Comparison of ENCODE assay signal across 9 cellular contexts in the genomic region with DNA sequence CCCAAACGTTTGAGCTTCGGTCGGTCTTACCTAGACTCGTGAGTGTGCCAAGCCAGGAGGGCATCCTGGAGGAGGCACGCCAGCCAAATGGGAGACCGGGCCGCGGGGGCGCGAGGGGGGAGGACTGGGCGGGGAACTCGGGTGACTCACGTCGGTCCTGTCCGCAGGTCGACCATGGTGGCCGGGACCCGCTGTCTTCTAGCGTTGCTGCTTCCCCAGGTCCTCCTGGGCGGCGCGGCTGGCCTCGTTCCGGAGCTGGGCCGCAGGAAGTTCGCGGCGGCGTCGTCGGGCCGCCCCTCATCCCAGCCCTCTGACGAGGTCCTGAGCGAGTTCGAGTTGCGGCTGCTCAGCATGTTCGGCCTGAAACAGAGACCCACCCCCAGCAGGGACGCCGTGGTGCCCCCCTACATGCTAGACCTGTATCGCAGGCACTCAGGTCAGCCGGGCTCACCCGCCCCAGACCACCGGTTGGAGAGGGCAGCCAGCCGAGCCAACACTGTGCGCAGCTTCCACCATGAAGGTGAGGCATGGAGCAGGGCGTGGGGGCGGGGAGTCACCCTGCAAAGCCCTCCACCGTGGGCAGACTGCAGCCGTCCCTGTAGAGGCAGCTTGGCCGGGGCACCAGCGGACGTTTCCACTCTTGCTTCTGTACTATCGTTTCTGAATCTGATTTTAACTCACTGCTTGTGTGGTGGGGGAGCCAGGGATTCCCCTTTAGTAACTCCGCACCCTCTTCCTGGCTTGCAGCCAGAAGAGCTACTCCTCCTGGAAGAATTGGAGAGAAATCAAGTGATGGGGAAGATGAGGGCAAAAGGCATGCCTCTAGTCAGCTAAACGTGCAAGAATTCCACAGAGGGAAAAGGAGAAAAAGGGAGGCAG. TPM values are rescaled to one million over a fixed set of nuclear protein-coding genes. Genes with fewer than 3 reads are reported as not detected.
DNase-seq lines count a peak whose midpoint lies in the region; ATAC-seq, FAIRE-seq and TF ChIP-seq lines count a peak whose summit lies in the region.
"Had no signal": no experiment of that assay in that cellular context is flagged by ENCODE, and none has a peak within 500 bp of the region (broad histone marks: within the 10 kb centered on the region; RNA-seq: fewer than 3 reads in every experiment).

No MANE protein-coding gene starts in this region.

- WGBS in esophagus squamous epithelium, 2 donors: 2 to 13% methylated on average over 9 to 20 of the region's 55 CpGs
- WGBS in mesodermal cell (ENCODE audit: insufficient coverage in 2 of 2), 2 experiments: 1 to 3% methylated on average over 32 to 52 of the region's 55 CpGs

- intact Hi-C loops in esophagus squamous epithelium (cut with DNase I): loop anchor here (10.0 kb wide), 1 partner anchor 135 kb away; no protein-coding TSS in a partner anchor

- CTCF ChIA-PET in CD8-positive, alpha-beta memory T cell (lab: Charles Lee): no interaction called here

- H3K27ac ChIP-seq in esophagus squamous epithelium: peak overlapping the region in 3 of 4 donors; percentile 13 to 25 (median 14)
- no peak overlapping the region for H3K27ac ChIP-seq in mesodermal cell (ENCODE audit: low read depth, low read length, severe bottlenecking)
- no peak overlapping the region for H3K27ac ChIP-seq in CD8-positive, alpha-beta memory T cell (ENCODE audit: low read depth, low read length)

- H3K4me1 ChIP-seq in esophagus squamous epithelium (peaks cover 0 to 56% (median 11%) of the 10 kb centered on the region in 3 donors), mesodermal cell (ENCODE audit: control insufficient read depth, insufficient read depth, low read length, poor library complexity, severe bottlenecking) (peaks cover 8% of the 10 kb centered on the region)
- H3K4me1 ChIP-seq in CD8-positive, alpha-beta memory T cell (ENCODE audit: insufficient read depth, low read length): no peaks in the 10 kb centered on the region

- POLR2A ChIA-PET in CD8-positive, alpha-beta memory T cell (lab: Charles Lee): no interaction called here

- no peak overlapping the region for H3K27ac Mint-ChIP-seq in CD8-positive, alpha-beta memory T cell
- H3K27ac Mint-ChIP-seq in stimulated activated memory B cell treated with anti-CD40 and anti-IgM and Interleukin-4, amounts not matched to agents 10 μg/mL and 1 μg/mL and 100 μg/mL, for 72 hours: no peak overlapping the region
- H3K27ac Mint-ChIP-seq: IgD-negative memory B cell had no signal

- H3K36me3 ChIP-seq in esophagus squamous epithelium (no peaks in the 10 kb centered on the region), mesodermal cell (ENCODE audit: control insufficient read depth, insufficient read depth, low read length) (peaks cover 28% of the 10 kb centered on the region)
- H3K36me3 ChIP-seq in CD8-positive, alpha-beta memory T cell (ENCODE audit: insufficient read depth, low read length): no peaks in the 10 kb centered on the region

- H3K4me3 Mint-ChIP-seq in CD8-positive, alpha-beta memory T cell: no peak overlapping the region
- H3K4me3 Mint-ChIP-seq in stimulated activated memory B cell treated with anti-CD40 and anti-IgM and Interleukin-4, amounts not matched to agents 10 μg/mL and 1 μg/mL and 100 μg/mL, for 72 hours: no peak overlapping the region

- peaks cover 0 to 15% (median 3%) of the 10 kb centered on the region in 5 donors for H3K9me3 Mint-ChIP-seq in CD8-positive, alpha-beta memory T cell
- H3K9me3 Mint-ChIP-seq in stimulated activated memory B cell treated with anti-CD40 and anti-IgM and Interleukin-4, amounts not matched to agents 10 μg/mL and 1 μg/mL and 100 μg/mL, for 72 hours: peaks cover 2% of the 10 kb centered on the region

- peaks cover 0 to 9% (median 0%) of the 10 kb centered on the region in 3 donors for H3K4me1 Mint-ChIP-seq in CD8-positive, alpha-beta memory T cell
- no peaks in the 10 kb centered on the region for H3K4me1 Mint-ChIP-seq in stimulated activated memory B cell treated with anti-CD40 and anti-IgM and Interleukin-4, amounts not matched to agents 10 μg/mL and 1 μg/mL and 100 μg/mL, for 72 hours

- no peak for FAIRE-seq in urothelium cell line (lab: Jason Lieb, UNC)

- H3K4me3 ChIP-seq in esophagus squamous epithelium: peak overlapping the region; percentile 59 to 89 (median 72)
- H3K4me3 ChIP-seq in mesodermal cell (ENCODE audit: extremely low read depth, insufficient read depth, low read length, poor library complexity, severe bottlenecking): peak overlapping the region; percentile 76
- H3K4me3 ChIP-seq in CD8-positive, alpha-beta memory T cell (ENCODE audit: low read length): no peak overlapping the region

- H3K9me3 ChIP-seq in esophagus squamous epithelium (no peaks in the 10 kb centered on the region), mesodermal cell (ENCODE audit: control insufficient read depth, low read length) (no peaks in the 10 kb centered on the region)
- H3K9me3 ChIP-seq in CD8-positive, alpha-beta memory T cell (ENCODE audit: low read length): no peaks in the 10 kb centered on the region

- no peaks in the 10 kb centered on the region for H3K36me3 Mint-ChIP-seq in CD8-positive, alpha-beta memory T cell
- H3K36me3 Mint-ChIP-seq in stimulated activated memory B cell treated with anti-CD40 and anti-IgM and Interleukin-4, amounts not matched to agents 10 μg/mL and 1 μg/mL and 100 μg/mL, for 72 hours: no peaks in the 10 kb centered on the region
- H3K36me3 Mint-ChIP-seq: IgD-negative memory B cell had no signal

- ATAC-seq in stimulated activated memory B cell treated with anti-CD40 and anti-IgM and Interleukin-4, amounts not matched to agents 10 μg/mL and 1 μg/mL and 100 μg/mL, for 72 hours: no peak

- H3K27me3 ChIP-seq in esophagus squamous epithelium: peaks cover 0 to 32% (median 0%) of the 10 kb centered on the region in 4 donors
- no peaks in the 10 kb centered on the region for H3K27me3 ChIP-seq in CD8-positive, alpha-beta memory T cell (ENCODE audit: insufficient read depth, low read length, poor library complexity, severe bottlenecking)

- DNase-seq in SHP77 (lab: John Stamatoyannopoulos, UW) (peak; percentile 36 to 56), SHP77 treated with DMSO at 0.1 percent for 48 hours (lab: John Stamatoyannopoulos, UW) (no peak), esophagus squamous epithelium (lab: John Stamatoyannopoulos, UW) (no peak), urothelium cell line (ENCODE audit: low spot score) (peak; percentile 71), NCI-H2171 (lab: John Stamatoyannopoulos, UW) (no peak)
- no peak for DNase-seq in CD8-positive, alpha-beta memory T cell

- no peak for TF ChIP-seq CTCF in esophagus squamous epithelium (IDR thresholded peaks at IDR 0.05)

- peaks cover 19 to 46% of the 10 kb centered on the region in 2 donors for H3K27me3 Mint-ChIP-seq in CD8-positive, alpha-beta memory T cell
- H3K27me3 Mint-ChIP-seq in stimulated activated memory B cell treated with anti-CD40 and anti-IgM and Interleukin-4, amounts not matched to agents 10 μg/mL and 1 μg/mL and 100 μg/mL, for 72 hours: peaks cover 37% of the 10 kb centered on the region

- no peak for TF ChIP-seq POLR2A in esophagus squamous epithelium (IDR thresholded peaks at IDR 0.05)

RNA-seq across cellular contexts. Expression of a gene that starts 2.7 kb away (rescaled TPM):
- total RNA-seq in esophagus squamous epithelium: 1 to 10 TPM; 3.5 to 7.6 (median 5.4) TPM
- polyA plus RNA-seq in mesodermal cell (2013, experiment 1 of 2): 17.3 TPM
- polyA plus RNA-seq in mesodermal cell (2013, experiment 2 of 2): 15.9 TPM
- total RNA-seq in CD8-positive, alpha-beta memory T cell: not detected
- polyA plus RNA-seq in CD8-positive, alpha-beta memory T cell: not detected
- polyA plus RNA-seq: IgD-negative memory B cell had no signal

Comparison
In these comparisons a context has a peak if more than half of its experiments do, and no peak if none do; other contexts are left out.
1. DNase-seq: peak in SHP77 (2 of 2) and urothelium cell line (single experiment); none in SHP77 treated with DMSO at 0.1 percent for 48 hours (single experiment), esophagus squamous epithelium (single experiment), CD8-positive, alpha-beta memory T cell (0 of 5) and NCI-H2171 (single experiment).
2. H3K27ac ChIP-seq: peak in esophagus squamous epithelium (3 of 4); none in mesodermal cell (single experiment) and CD8-positive, alpha-beta memory T cell (single experiment).
3. RNA of a gene that starts 2.7 kb away (total RNA-seq): 3.5 to 7.6 TPM in esophagus squamous epithelium; not detected in CD8-positive, alpha-beta memory T cell; every median in the first group is over 4 times any median in the second.